In genomic region chr17:27076814-27077213, GRCh38 we compare ENCODE assay signal across 9 cellular contexts.
"Had no signal": no experiment of that assay in that cellular context is flagged by ENCODE, and none has a peak within 500 bp of the region (broad histone marks: within the 10 kb centered on the region; RNA-seq: fewer than 3 reads in every experiment).

No MANE protein-coding gene starts in this region.

- H3K9ac ChIP-seq: KMS-11 had no signal

- H3K4me1 ChIP-seq: HAP-1 had no signal

- H3K36me3 ChIP-seq: HAP-1 had no signal

- H3K4me2 ChIP-seq: KMS-11 had no signal

- H3K4me3 ChIP-seq: HAP-1 had no signal

- H3K9me3 ChIP-seq: HAP-1 had no signal

- ATAC-seq: HCT116 had no signal

- H3K27ac ChIP-seq: HL-60, KMS-11 had no signal

- DNase-seq: GOT3, H7, HFFc6, IMR-90, KBM-7 had no signal
